ENCODE assay signal across 8 cellular contexts in the genomic region with DNA sequence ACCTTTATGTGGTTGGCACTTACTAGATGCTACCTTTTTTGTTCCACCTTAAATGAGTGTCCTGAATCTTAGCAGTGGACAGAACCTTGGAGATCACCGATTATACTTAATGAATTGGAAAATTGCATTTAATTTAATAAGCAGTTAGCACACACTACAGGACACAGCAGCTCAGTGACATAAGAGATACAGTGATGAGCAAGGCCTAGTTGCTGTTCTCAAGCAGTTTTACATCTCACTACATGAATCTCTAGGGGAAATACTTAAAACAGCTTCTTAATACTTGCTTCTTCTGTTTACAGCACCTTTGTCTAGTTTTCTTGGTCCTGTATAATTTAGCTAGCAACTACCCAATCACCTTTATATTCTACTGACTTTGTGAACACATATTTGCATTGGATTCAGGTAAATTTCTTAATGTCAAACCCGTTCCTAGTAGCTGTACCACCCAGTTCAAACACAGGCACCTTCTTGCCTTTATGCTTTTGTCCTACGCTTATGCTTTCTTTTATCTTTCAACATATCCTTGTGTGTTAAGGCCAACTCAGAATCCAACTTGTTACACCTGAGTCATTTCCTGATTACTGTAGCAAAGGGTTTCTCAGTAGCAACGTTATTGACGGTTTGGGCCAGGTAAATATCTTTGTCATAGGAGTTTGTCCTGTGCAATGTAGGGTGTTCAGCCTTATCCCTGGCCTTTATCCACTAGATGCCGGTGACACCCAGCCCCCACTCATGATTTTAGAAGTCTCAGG. TPM values are rescaled to one million over a fixed set of nuclear protein-coding genes. Genes with fewer than 3 reads are reported as not detected.
A peak's percentile ranks its signal among the peaks of the same experiment; 100 is the strongest.
DNase-seq lines count a peak whose midpoint lies in the region; ATAC-seq and TF ChIP-seq lines count a peak whose summit lies in the region.

No MANE protein-coding gene starts in this region.

- peak overlapping the region; percentile 95 to 96 for H3K27ac ChIP-seq in right atrium auricular region

- no peaks in the 10 kb centered on the region for H3K9me3 ChIP-seq in right atrium auricular region

- intact Hi-C loops in Right ventricle myocardium inferior (cut with DNase I) = loop anchor here (5.0 kb wide), 1 partner anchor 37 kb away; no protein-coding TSS in a partner anchor

- peaks cover 0 to 4% of the 10 kb centered on the region in 2 donors for H3K27me3 ChIP-seq in right atrium auricular region

- peak overlapping the region; percentile 87 to 91 for H3K4me3 ChIP-seq in right atrium auricular region

- H3K4me1 ChIP-seq in right atrium auricular region = peaks cover 0 to 56% of the 10 kb centered on the region in 2 donors

- no peaks in the 10 kb centered on the region for H3K36me3 ChIP-seq in right atrium auricular region

- ATAC-seq in Right ventricle myocardium inferior = no peak

- DNase-seq in right atrium auricular region (ENCODE audit: low spot score) (no peak), Right ventricle myocardium inferior (ENCODE audit: missing footprints) (no peak), amniotic epithelial cell (ENCODE audit: low read depth) (peak; percentile 37), lung microvascular endothelial cell (ENCODE audit: low read depth in 2 of 2) (peak; percentile 5 to 62), epidermal melanocyte (ENCODE audit: insufficient read length, low spot score) (no peak), retina (no peak), DMS 273 (lab: John Stamatoyannopoulos, UW; ENCODE audit: unreplicated experiment) (no peak), T1000 (lab: John Stamatoyannopoulos, UW) (no peak)

- no peak for TF ChIP-seq CTCF in right atrium auricular region (IDR thresholded peaks at IDR 0.05)

RNA-seq across cellular contexts. Expression of a gene that starts 1.8 kb away (rescaled TPM):
- total RNA-seq in right atrium auricular region = 10 to 100 TPM; 28.9 to 38.0 TPM
- 19.4 TPM for total RNA-seq in Right ventricle myocardium inferior
- 7.6 and 10.1 TPM in 2 replicates for total RNA-seq in lung microvascular endothelial cell

RNA-seq across cellular contexts. Expression of a gene that starts 28.6 kb away (rescaled TPM):
- total RNA-seq in right atrium auricular region (100 to 1,000 TPM; 101 to 143 TPM), Right ventricle myocardium inferior (157 TPM), lung microvascular endothelial cell (17.5 and 23.1 TPM in 2 replicates)

Comparison
In these comparisons a context has a peak if more than half of its experiments do, and no peak if none do; other contexts are left out.
1. DNase-seq: peak in amniotic epithelial cell (single experiment) and lung microvascular endothelial cell (2 of 2); none in right atrium auricular region (single experiment), Right ventricle myocardium inferior (single experiment), epidermal melanocyte (single experiment), retina (single experiment), DMS 273 (single experiment) and T1000 (single experiment).